Comparison of ENCODE assay signal across 1 cellular context in the genomic region with DNA sequence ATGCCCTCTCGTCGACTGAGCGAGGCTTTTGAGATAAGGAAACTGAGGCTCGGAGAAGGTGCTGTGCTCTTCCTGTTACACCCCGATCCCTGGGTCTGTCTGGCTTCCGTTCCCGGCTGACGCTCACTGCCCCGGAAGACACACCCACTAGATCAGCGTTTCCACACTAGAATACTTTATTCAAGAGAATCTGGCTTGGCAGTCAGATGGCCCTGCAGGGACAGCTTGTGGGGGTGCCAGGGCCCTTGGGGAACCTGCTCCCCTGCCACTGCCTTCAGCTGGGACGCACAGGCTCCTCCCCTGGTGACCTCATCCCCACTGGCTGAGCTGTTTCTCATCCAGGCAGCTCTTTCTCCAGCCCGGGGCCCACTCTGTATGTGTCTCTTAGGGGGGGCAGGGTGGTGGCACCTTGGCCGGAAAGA.
A peak's percentile ranks its signal among the peaks of the same experiment; 100 is the strongest.
TF ChIP-seq lines count a peak whose summit lies in the region.

No MANE protein-coding gene starts in this region.

TF ChIP-seq in GM12878, 131 proteins besides CTCF, POLR2A, EP300 and RAD21:
- TF ChIP-seq YY1 (IDR thresholded peaks at IDR 0.05; ENCODE audit: low read depth, low read length) (no peak), IKZF2 (IDR thresholded peaks at IDR 0.05) (no peak), HDGF (IDR thresholded peaks at IDR 0.05) (0 out of 2 replicates have a peak, but pooled peaks have one; percentile 17), HDAC2 (IDR thresholded peaks at IDR 0.05) (no peak), POLR2AphosphoS5 (IDR thresholded peaks at IDR 0.05; ENCODE audit: low read length) (peak; percentile 26; the same call in 1 of the 2 replicates), CHD4 (IDR thresholded peaks at IDR 0.05) (no peak), JUNB (IDR thresholded peaks at IDR 0.05) (no peak; the same call in 1 of the 2 replicates), ATF7 (IDR thresholded peaks at IDR 0.05; ENCODE audit: low read depth) (peak; percentile 88), SP1 (IDR thresholded peaks at IDR 0.05; ENCODE audit: low read depth, low read length) (peak; percentile 4), CREB1 (IDR thresholded peaks at IDR 0.05; ENCODE audit: low read depth) (peak; percentile 11; the same call in 1 of the 2 replicates), YBX1 (IDR thresholded peaks at IDR 0.05) (no peak), RFX5 (IDR thresholded peaks at IDR 0.05; ENCODE audit: low read depth, low read length) (no peak), BHLHE40 (IDR thresholded peaks at IDR 0.05; ENCODE audit: borderline replicate concordance in 1 of 2, low read depth in 2 of 2, low read length in 1 of 2) (no peak; a peak in 1 of 4 replicates), MYC (IDR thresholded peaks at IDR 0.05; ENCODE audit: insufficient read depth, insufficient read length, insufficient replicate concordance, low read length, severe bottlenecking) (no peak), GABPA (IDR thresholded peaks at IDR 0.05; ENCODE audit: low read depth) (no peak), MTA3 (IDR thresholded peaks at IDR 0.05; ENCODE audit: borderline replicate concordance, low read length) (no peak; the same call in 1 of the 2 replicates), TARDBP (IDR thresholded peaks at IDR 0.05; ENCODE audit: borderline replicate concordance) (no peak), SPI1 (IDR thresholded peaks at IDR 0.05; ENCODE audit: borderline replicate concordance, insufficient read depth, low read depth, low read length) (no peak)
- TF ChIP-seq, protein P1, sequence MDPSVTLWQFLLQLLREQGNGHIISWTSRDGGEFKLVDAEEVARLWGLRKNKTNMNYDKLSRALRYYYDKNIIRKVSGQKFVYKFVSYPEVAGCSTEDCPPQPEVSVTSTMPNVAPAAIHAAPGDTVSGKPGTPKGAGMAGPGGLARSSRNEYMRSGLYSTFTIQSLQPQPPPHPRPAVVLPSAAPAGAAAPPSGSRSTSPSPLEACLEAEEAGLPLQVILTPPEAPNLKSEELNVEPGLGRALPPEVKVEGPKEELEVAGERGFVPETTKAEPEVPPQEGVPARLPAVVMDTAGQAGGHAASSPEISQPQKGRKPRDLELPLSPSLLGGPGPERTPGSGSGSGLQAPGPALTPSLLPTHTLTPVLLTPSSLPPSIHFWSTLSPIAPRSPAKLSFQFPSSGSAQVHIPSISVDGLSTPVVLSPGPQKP (IDR thresholded peaks at IDR 0.05; ENCODE audit: low read depth, low read length), result no peak
- TF ChIP-seq, protein P2, sequence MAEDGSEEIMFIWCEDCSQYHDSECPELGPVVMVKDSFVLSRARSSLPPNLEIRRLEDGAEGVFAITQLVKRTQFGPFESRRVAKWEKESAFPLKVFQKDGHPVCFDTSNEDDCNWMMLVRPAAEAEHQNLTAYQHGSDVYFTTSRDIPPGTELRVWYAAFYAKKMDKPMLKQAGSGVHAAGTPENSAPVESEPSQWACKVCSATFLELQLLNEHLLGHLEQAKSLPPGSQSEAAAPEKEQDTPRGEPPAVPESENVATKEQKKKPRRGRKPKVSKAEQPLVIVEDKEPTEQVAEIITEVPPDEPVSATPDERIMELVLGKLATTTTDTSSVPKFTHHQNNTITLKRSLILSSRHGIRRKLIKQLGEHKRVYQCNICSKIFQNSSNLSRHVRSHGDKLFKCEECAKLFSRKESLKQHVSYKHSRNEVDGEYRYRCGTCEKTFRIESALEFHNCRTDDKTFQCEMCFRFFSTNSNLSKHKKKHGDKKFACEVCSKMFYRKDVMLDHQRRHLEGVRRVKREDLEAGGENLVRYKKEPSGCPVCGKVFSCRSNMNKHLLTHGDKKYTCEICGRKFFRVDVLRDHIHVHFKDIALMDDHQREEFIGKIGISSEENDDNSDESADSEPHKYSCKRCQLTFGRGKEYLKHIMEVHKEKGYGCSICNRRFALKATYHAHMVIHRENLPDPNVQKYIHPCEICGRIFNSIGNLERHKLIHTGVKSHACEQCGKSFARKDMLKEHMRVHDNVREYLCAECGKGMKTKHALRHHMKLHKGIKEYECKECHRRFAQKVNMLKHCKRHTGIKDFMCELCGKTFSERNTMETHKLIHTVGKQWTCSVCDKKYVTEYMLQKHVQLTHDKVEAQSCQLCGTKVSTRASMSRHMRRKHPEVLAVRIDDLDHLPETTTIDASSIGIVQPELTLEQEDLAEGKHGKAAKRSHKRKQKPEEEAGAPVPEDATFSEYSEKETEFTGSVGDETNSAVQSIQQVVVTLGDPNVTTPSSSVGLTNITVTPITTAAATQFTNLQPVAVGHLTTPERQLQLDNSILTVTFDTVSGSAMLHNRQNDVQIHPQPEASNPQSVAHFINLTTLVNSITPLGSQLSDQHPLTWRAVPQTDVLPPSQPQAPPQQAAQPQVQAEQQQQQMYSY (CRISPR knock-in tag; IDR thresholded peaks at IDR 0.05), result no peak
- TF ChIP-seq, protein P3, sequence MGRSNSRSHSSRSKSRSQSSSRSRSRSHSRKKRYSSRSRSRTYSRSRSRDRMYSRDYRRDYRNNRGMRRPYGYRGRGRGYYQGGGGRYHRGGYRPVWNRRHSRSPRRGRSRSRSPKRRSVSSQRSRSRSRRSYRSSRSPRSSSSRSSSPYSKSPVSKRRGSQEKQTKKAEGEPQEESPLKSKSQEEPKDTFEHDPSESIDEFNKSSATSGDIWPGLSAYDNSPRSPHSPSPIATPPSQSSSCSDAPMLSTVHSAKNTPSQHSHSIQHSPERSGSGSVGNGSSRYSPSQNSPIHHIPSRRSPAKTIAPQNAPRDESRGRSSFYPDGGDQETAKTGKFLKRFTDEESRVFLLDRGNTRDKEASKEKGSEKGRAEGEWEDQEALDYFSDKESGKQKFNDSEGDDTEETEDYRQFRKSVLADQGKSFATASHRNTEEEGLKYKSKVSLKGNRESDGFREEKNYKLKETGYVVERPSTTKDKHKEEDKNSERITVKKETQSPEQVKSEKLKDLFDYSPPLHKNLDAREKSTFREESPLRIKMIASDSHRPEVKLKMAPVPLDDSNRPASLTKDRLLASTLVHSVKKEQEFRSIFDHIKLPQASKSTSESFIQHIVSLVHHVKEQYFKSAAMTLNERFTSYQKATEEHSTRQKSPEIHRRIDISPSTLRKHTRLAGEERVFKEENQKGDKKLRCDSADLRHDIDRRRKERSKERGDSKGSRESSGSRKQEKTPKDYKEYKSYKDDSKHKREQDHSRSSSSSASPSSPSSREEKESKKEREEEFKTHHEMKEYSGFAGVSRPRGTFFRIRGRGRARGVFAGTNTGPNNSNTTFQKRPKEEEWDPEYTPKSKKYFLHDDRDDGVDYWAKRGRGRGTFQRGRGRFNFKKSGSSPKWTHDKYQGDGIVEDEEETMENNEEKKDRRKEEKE (IDR thresholded peaks at IDR 0.05), result no peak
- TF ChIP-seq, protein P4, sequence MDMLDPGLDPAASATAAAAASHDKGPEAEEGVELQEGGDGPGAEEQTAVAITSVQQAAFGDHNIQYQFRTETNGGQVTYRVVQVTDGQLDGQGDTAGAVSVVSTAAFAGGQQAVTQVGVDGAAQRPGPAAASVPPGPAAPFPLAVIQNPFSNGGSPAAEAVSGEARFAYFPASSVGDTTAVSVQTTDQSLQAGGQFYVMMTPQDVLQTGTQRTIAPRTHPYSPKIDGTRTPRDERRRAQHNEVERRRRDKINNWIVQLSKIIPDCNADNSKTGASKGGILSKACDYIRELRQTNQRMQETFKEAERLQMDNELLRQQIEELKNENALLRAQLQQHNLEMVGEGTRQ (IDR thresholded peaks at IDR 0.05; ENCODE audit: borderline replicate concordance, low read depth, low read length), result no peak
- TF ChIP-seq, protein P5, sequence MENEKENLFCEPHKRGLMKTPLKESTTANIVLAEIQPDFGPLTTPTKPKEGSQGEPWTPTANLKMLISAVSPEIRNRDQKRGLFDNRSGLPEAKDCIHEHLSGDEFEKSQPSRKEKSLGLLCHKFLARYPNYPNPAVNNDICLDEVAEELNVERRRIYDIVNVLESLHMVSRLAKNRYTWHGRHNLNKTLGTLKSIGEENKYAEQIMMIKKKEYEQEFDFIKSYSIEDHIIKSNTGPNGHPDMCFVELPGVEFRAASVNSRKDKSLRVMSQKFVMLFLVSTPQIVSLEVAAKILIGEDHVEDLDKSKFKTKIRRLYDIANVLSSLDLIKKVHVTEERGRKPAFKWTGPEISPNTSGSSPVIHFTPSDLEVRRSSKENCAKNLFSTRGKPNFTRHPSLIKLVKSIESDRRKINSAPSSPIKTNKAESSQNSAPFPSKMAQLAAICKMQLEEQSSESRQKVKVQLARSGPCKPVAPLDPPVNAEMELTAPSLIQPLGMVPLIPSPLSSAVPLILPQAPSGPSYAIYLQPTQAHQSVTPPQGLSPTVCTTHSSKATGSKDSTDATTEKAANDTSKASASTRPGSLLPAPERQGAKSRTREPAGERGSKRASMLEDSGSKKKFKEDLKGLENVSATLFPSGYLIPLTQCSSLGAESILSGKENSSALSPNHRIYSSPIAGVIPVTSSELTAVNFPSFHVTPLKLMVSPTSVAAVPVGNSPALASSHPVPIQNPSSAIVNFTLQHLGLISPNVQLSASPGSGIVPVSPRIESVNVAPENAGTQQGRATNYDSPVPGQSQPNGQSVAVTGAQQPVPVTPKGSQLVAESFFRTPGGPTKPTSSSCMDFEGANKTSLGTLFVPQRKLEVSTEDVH (IDR thresholded peaks at IDR 0.05; ENCODE audit: low read depth, partially characterized antibody), result no peak
- TF ChIP-seq, protein P6, sequence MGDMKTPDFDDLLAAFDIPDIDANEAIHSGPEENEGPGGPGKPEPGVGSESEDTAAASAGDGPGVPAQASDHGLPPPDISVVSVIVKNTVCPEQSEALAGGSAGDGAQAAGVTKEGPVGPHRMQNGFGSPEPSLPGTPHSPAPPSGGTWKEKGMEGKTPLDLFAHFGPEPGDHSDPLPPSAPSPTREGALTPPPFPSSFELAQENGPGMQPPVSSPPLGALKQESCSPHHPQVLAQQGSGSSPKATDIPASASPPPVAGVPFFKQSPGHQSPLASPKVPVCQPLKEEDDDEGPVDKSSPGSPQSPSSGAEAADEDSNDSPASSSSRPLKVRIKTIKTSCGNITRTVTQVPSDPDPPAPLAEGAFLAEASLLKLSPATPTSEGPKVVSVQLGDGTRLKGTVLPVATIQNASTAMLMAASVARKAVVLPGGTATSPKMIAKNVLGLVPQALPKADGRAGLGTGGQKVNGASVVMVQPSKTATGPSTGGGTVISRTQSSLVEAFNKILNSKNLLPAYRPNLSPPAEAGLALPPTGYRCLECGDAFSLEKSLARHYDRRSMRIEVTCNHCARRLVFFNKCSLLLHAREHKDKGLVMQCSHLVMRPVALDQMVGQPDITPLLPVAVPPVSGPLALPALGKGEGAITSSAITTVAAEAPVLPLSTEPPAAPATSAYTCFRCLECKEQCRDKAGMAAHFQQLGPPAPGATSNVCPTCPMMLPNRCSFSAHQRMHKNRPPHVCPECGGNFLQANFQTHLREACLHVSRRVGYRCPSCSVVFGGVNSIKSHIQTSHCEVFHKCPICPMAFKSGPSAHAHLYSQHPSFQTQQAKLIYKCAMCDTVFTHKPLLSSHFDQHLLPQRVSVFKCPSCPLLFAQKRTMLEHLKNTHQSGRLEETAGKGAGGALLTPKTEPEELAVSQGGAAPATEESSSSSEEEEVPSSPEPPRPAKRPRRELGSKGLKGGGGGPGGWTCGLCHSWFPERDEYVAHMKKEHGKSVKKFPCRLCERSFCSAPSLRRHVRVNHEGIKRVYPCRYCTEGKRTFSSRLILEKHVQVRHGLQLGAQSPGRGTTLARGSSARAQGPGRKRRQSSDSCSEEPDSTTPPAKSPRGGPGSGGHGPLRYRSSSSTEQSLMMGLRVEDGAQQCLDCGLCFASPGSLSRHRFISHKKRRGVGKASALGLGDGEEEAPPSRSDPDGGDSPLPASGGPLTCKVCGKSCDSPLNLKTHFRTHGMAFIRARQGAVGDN (IDR thresholded peaks at IDR 0.05), result 0 out of 2 replicates have a peak, but pooled peaks have one; percentile 52
- TF ChIP-seq, protein P7, sequence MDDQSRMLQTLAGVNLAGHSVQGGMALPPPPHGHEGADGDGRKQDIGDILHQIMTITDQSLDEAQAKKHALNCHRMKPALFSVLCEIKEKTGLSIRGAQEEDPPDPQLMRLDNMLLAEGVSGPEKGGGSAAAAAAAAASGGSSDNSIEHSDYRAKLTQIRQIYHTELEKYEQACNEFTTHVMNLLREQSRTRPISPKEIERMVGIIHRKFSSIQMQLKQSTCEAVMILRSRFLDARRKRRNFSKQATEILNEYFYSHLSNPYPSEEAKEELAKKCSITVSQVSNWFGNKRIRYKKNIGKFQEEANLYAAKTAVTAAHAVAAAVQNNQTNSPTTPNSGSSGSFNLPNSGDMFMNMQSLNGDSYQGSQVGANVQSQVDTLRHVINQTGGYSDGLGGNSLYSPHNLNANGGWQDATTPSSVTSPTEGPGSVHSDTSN (IDR thresholded peaks at IDR 0.05; ENCODE audit: insufficient replicate concordance, low read depth, low read length), result no peak
- TF ChIP-seq, protein P8, sequence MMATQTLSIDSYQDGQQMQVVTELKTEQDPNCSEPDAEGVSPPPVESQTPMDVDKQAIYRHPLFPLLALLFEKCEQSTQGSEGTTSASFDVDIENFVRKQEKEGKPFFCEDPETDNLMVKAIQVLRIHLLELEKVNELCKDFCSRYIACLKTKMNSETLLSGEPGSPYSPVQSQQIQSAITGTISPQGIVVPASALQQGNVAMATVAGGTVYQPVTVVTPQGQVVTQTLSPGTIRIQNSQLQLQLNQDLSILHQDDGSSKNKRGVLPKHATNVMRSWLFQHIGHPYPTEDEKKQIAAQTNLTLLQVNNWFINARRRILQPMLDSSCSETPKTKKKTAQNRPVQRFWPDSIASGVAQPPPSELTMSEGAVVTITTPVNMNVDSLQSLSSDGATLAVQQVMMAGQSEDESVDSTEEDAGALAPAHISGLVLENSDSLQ (IDR thresholded peaks at IDR 0.05), result 0 out of 2 replicates have a peak, but pooled peaks have one; percentile 16
